ENCODE assay signal across 10 cellular contexts in genomic region chr13:109868583-109869311, GRCh38.
DNase-seq lines count a peak whose midpoint lies in the region; ATAC-seq and TF ChIP-seq lines count a peak whose summit lies in the region.
"Had no signal": no experiment of that assay in that cellular context is flagged by ENCODE, and none has a peak within 500 bp of the region (broad histone marks: within the 10 kb centered on the region; RNA-seq: fewer than 3 reads in every experiment).

No MANE protein-coding gene starts in this region.

- H3K36me3 Mint-ChIP-seq in activated T-cell treated with anti-CD3 and anti-CD28 coated beads, Interleukin-2, amount 50 U/mL, for 72 hours (ENCODE audit: insufficient read depth in 2 of 2), result no peaks in the 10 kb centered on the region
- no peaks in the 10 kb centered on the region for H3K36me3 Mint-ChIP-seq in activated T-cell treated with anti-CD3 and anti-CD28 coated beads, Interleukin-2, amount 50 U/mL, for 4 hours (ENCODE audit: insufficient read depth)
- H3K36me3 Mint-ChIP-seq: IgD-negative memory B cell had no signal

- ATAC-seq in activated T-cell treated with anti-CD3 and anti-CD28 coated beads, Interleukin-2, amount 50 U/mL, for 72 hours (replicated peaks in 1 of 2), result no peak
- ATAC-seq in activated T-cell treated with anti-CD3 and anti-CD28 coated beads, Interleukin-2, amount 50 U/mL, for 4 hours, result no peak
- ATAC-seq in SK-N-SH treated with all-trans-retinoic acid at 6 μM for 48 hours (peak; percentile 13; the same call in 1 of the 3 replicates), HG02588 (IDR thresholded peaks at IDR 0.05; ENCODE audit: unreplicated experiment) (no peak), HG02642 (IDR thresholded peaks at IDR 0.05; ENCODE audit: poor library complexity, unreplicated experiment) (no peak)

- H3K9ac ChIP-seq in subcutaneous abdominal adipose tissue (ENCODE audit: low read length in 5 of 5), result no peak overlapping the region

- no peaks in the 10 kb centered on the region for H3K36me3 ChIP-seq in subcutaneous abdominal adipose tissue (ENCODE audit: control insufficient read depth in 5 of 5, insufficient read depth in 5 of 5, low read length in 5 of 5)

- H3K27me3 ChIP-seq in subcutaneous abdominal adipose tissue (ENCODE audit: control insufficient read depth in 5 of 5, insufficient read depth in 4 of 5, low read length in 5 of 5), result no peaks in the 10 kb centered on the region

- peak overlapping the region; percentile 47 for H3K27ac ChIP-seq in subcutaneous abdominal adipose tissue (ENCODE audit: low read depth, low read length)
- no peak overlapping the region for H3K27ac ChIP-seq in substantia nigra (ENCODE audit: low read depth, low read length, poor library complexity, severe bottlenecking)

- no peak for DNase-seq in activated T-cell treated with anti-CD3 and anti-CD28 coated beads, Interleukin-2, amount 50 U/mL, for 72 hours
- DNase-seq in activated T-cell treated with anti-CD3 and anti-CD28 coated beads, Interleukin-2, amount 50 U/mL, for 4 hours, result no peak
- DNase-seq in kidney tubule cell (ENCODE audit: low spot score) (peak; percentile 53), substantia nigra (lab: John Stamatoyannopoulos, UW) (no peak)
- DNase-seq: activated CD4-positive, alpha-beta T cell treated with anti-CD3 and anti-CD28 coated beads for 1 hour had no signal

- H3K4me3 ChIP-seq in subcutaneous abdominal adipose tissue (ENCODE audit: low read depth in 1 of 5, low read length in 5 of 5), result peak overlapping the region in 3 of 5 donors; percentile 50 to 62 (median 56)

- peaks cover 8% of the 10 kb centered on the region for H3K4me1 Mint-ChIP-seq in activated T-cell treated with anti-CD3 and anti-CD28 coated beads, Interleukin-2, amount 50 U/mL, for 72 hours (ENCODE audit: low read depth)
- no peaks in the 10 kb centered on the region for H3K4me1 Mint-ChIP-seq in activated T-cell treated with anti-CD3 and anti-CD28 coated beads, Interleukin-2, amount 50 U/mL, for 4 hours (ENCODE audit: low read depth)
- H3K4me1 Mint-ChIP-seq: IgD-negative memory B cell had no signal

- peak overlapping the region; percentile 49 to 75 for H3K4me3 Mint-ChIP-seq in activated T-cell treated with anti-CD3 and anti-CD28 coated beads, Interleukin-2, amount 50 U/mL, for 72 hours
- no peak overlapping the region for H3K4me3 Mint-ChIP-seq in activated T-cell treated with anti-CD3 and anti-CD28 coated beads, Interleukin-2, amount 50 U/mL, for 4 hours
- H3K4me3 Mint-ChIP-seq: IgD-negative memory B cell had no signal

- peaks cover 0 to 25% (median 19%) of the 10 kb centered on the region in 5 donors for H3K4me1 ChIP-seq in subcutaneous abdominal adipose tissue (ENCODE audit: control insufficient read depth in 5 of 5, insufficient read depth in 5 of 5, low read length in 5 of 5)

- H3K9me3 ChIP-seq in subcutaneous abdominal adipose tissue (ENCODE audit: control insufficient read depth in 5 of 5, low read length in 5 of 5), result no peaks in the 10 kb centered on the region

- H3K27me3 Mint-ChIP-seq in activated T-cell treated with anti-CD3 and anti-CD28 coated beads, Interleukin-2, amount 50 U/mL, for 72 hours (ENCODE audit: low read depth), result peaks cover 53% of the 10 kb centered on the region
- H3K27me3 Mint-ChIP-seq in activated T-cell treated with anti-CD3 and anti-CD28 coated beads, Interleukin-2, amount 50 U/mL, for 4 hours (ENCODE audit: low read depth), result peaks cover 19% of the 10 kb centered on the region

- H3K27ac Mint-ChIP-seq in activated T-cell treated with anti-CD3 and anti-CD28 coated beads, Interleukin-2, amount 50 U/mL, for 72 hours, result no peak overlapping the region
- H3K27ac Mint-ChIP-seq: IgD-negative memory B cell had no signal

- H3K9me3 Mint-ChIP-seq in activated T-cell treated with anti-CD3 and anti-CD28 coated beads, Interleukin-2, amount 50 U/mL, for 72 hours, result no peaks in the 10 kb centered on the region
- no peaks in the 10 kb centered on the region for H3K9me3 Mint-ChIP-seq in activated T-cell treated with anti-CD3 and anti-CD28 coated beads, Interleukin-2, amount 50 U/mL, for 4 hours

TF ChIP-seq in SK-N-SH treated with all-trans-retinoic acid at 6 μM for 48 hours, 23 proteins besides CTCF, POLR2A, EP300 and RAD21:
- no peak for TF ChIP-seq ZNF70 (CRISPR knock-in tag; IDR thresholded peaks at IDR 0.05)
- TF ChIP-seq ZNF8 (CRISPR knock-in tag; IDR thresholded peaks at IDR 0.05), result no peak
